9 cellular contexts compared by ENCODE assay signal in the genomic region with DNA sequence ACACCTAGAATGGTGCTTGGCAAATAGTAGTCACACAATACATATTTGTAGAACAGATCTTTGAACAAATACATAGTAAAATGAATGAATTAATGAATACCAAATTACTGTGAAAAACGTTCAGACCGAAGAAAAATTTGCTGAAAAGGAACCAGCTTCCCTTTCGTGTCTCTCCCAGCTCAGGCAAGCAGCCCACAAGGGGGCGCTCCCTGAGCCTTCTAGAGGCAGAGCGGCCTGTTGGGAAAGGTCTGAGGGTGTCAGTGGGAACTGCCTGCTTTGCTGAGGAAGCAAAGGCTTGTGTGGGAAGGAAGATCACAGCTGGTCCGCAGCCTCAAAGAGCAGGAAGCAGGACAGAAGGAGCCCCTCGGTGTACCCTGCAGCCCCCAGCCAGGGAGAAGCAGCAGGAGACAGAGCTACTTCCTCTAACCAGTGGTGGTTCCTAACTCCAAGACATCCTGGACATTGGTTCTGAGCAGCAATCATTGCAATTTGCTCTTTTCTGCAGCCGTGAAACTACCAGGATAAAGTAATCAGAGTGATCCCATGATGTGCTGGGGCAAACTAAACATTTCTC.
DNase-seq lines count a peak whose midpoint lies in the region; ATAC-seq, FAIRE-seq and TF ChIP-seq lines count a peak whose summit lies in the region.
"Had no signal": no experiment of that assay in that cellular context is flagged by ENCODE, and none has a peak within 500 bp of the region (broad histone marks: within the 10 kb centered on the region; RNA-seq: fewer than 3 reads in every experiment).

No MANE protein-coding gene starts in this region.

- TF ChIP-seq CTCF in AG09309 (IDR thresholded peaks at IDR 0.05; ENCODE audit: control insufficient read depth, insufficient read depth, low read depth, low read length, missing control alignments) (peak; percentile 79), HL-60 (IDR thresholded peaks at IDR 0.05; ENCODE audit: insufficient read depth, low read length) (peak; percentile 27), progenitor cell of endocrine pancreas (IDR thresholded peaks at IDR 0.05; ENCODE audit: unreplicated experiment) (no peak)

- H3K4me3 Mint-ChIP-seq in progenitor cell of endocrine pancreas (ENCODE audit: low read depth): no peak overlapping the region

- ATAC-seq in left colon (peak; percentile 88), GM21825 (IDR thresholded peaks at IDR 0.05; ENCODE audit: unreplicated experiment) (no peak), GM18907 (IDR thresholded peaks at IDR 0.05; ENCODE audit: unreplicated experiment) (no peak)

- H3K27me3 ChIP-seq in HL-60 (ENCODE audit: insufficient read depth, poor library complexity, severe bottlenecking): no peaks in the 10 kb centered on the region

- no peak overlapping the region for H3K27ac ChIP-seq in HL-60 (replicated peaks)
- H3K27ac ChIP-seq: thoracic aorta had no signal

- H3K4me1 Mint-ChIP-seq in progenitor cell of endocrine pancreas (ENCODE audit: low read depth): no peaks in the 10 kb centered on the region

- no peak overlapping the region for H3K4me3 ChIP-seq in AG09309 (ENCODE audit: control insufficient read depth, low read depth, low read length)
- no peak overlapping the region for H3K4me3 ChIP-seq in HL-60 (replicated peaks; ENCODE audit: insufficient read depth, low read length)
- H3K4me3 ChIP-seq: thoracic aorta had no signal

- DNase-seq in AG09309 (ENCODE audit: low read depth): no peak
- peak; percentile 7 to 60 for DNase-seq in HL-60 (ENCODE audit: low read depth in 1 of 2, low spot score in 1 of 2)
- DNase-seq in left colon: peak in 1 of 2 donors; percentile 80
- no peak for DNase-seq in NCI-H1436 (lab: John Stamatoyannopoulos, UW)
- no peak for DNase-seq in progenitor cell of endocrine pancreas (ENCODE audit: low spot score, unreplicated experiment)

- intact Hi-C loops in left colon (cut with DNase I, micrococcal nuclease): no loop called here

- H3K36me3 Mint-ChIP-seq in progenitor cell of endocrine pancreas (ENCODE audit: insufficient read depth): no peaks in the 10 kb centered on the region

- peak; percentile 15 for FAIRE-seq in TTC549 (lab: Jason Lieb, UNC)

- peaks cover 60% of the 10 kb centered on the region for H3K9me3 Mint-ChIP-seq in progenitor cell of endocrine pancreas (ENCODE audit: low read depth)

- H3K27me3 Mint-ChIP-seq in progenitor cell of endocrine pancreas: no peaks in the 10 kb centered on the region

- H3K27ac Mint-ChIP-seq in progenitor cell of endocrine pancreas: no peak overlapping the region

Comparison
In these comparisons a context has a peak if more than half of its experiments do, and no peak if none do; other contexts are left out.
1. DNase-seq: peak in HL-60 (2 of 2); none in AG09309 (single experiment), NCI-H1436 (single experiment) and progenitor cell of endocrine pancreas (single experiment).